11 cellular contexts compared by ENCODE assay signal in genomic region chr19:3605770-3606169, GRCh38. TPM values are rescaled to one million over a fixed set of nuclear protein-coding genes. Genes with fewer than 3 reads are reported as not detected.
DNase-seq lines count a peak whose midpoint lies in the region; ATAC-seq and TF ChIP-seq lines count a peak whose summit lies in the region.
"Had no signal": no experiment of that assay in that cellular context is flagged by ENCODE, and none has a peak within 500 bp of the region (broad histone marks: within the 10 kb centered on the region; RNA-seq: fewer than 3 reads in every experiment).

No MANE protein-coding gene starts in this region.

- H3K9me3 ChIP-seq in DOHH2 (ENCODE audit: control insufficient read depth, insufficient read depth, low read length) (no peaks in the 10 kb centered on the region), Peyer's patch (no peaks in the 10 kb centered on the region)

- TF ChIP-seq CTCF in DOHH2 (IDR thresholded peaks at IDR 0.05; ENCODE audit: low read depth, low read length, poor library complexity, severe bottlenecking) (no peak), Peyer's patch (IDR thresholded peaks at IDR 0.05) (no peak), foreskin fibroblast (IDR thresholded peaks at IDR 0.05; ENCODE audit: low read depth, low read length) (no peak)

- no peak for TF ChIP-seq POLR2A in Peyer's patch (IDR thresholded peaks at IDR 0.05)

- no peak for DNase-seq in Peyer's patch
- no peak for DNase-seq in foreskin fibroblast
- DNase-seq in HK-2 (ENCODE audit: unreplicated experiment) = no peak
- DNase-seq in SKM-1 treated with dmso at 0.1 percent for 144 hours (lab: John Stamatoyannopoulos, UW; ENCODE audit: unreplicated experiment) = no peak
- no peak for DNase-seq in NCI-H187 treated with DMSO at 0.1 percent for 48 hours (lab: John Stamatoyannopoulos, UW)
- DNase-seq: KG1; stimulated activated CD4-positive, alpha-beta T cell treated with anti-CD3 and anti-CD28 coated beads, Interleukin-4, amount 100 ng/mL, for 4 hours had no signal

- no peaks in the 10 kb centered on the region for H3K79me2 ChIP-seq in DOHH2 (ENCODE audit: control insufficient read depth, low read length)

- H3K4me2 ChIP-seq in DOHH2 (ENCODE audit: low read length) = peak overlapping the region; percentile 45; the same call in 1 of the 2 replicates

- ATAC-seq in GM21737 (IDR thresholded peaks at IDR 0.05; ENCODE audit: unreplicated experiment) = no peak

- H3K4me1 ChIP-seq in DOHH2 (ENCODE audit: control insufficient read depth, low read length) (peaks cover 43% of the 10 kb centered on the region), Peyer's patch (peaks cover 0 to 40% (median 23%) of the 10 kb centered on the region in 4 donors)

- H3K27me3 ChIP-seq in DOHH2 (ENCODE audit: control insufficient read depth, low read length) = peaks cover 24% of the 10 kb centered on the region
- no peaks in the 10 kb centered on the region for H3K27me3 ChIP-seq in Peyer's patch

- no peaks in the 10 kb centered on the region for H3F3A ChIP-seq in DOHH2 (ENCODE audit: control insufficient read depth, insufficient read depth)

- H4K20me1 ChIP-seq in DOHH2 (ENCODE audit: control insufficient read depth, insufficient read depth, low read depth, low read length) = no peaks in the 10 kb centered on the region

- H3K9me2 ChIP-seq in DOHH2 (replicated peaks; ENCODE audit: control insufficient read depth, low read length) = no peaks in the 10 kb centered on the region

- H3K4me3 ChIP-seq in DOHH2 (ENCODE audit: low read length) = no peak overlapping the region
- peak overlapping the region in 3 of 4 donors; percentile 46 to 57 (median 49) for H3K4me3 ChIP-seq in Peyer's patch
- peak overlapping the region; percentile 60 to 63 for H3K4me3 ChIP-seq in foreskin fibroblast (ENCODE audit: low read depth in 1 of 2, low read length in 2 of 2)
- H3K4me3 ChIP-seq in skin epidermis = peak overlapping the region; percentile 8 to 41 (median 34)

- peaks cover 7% of the 10 kb centered on the region; the same call in 1 of the 2 replicates for H3K36me3 ChIP-seq in DOHH2 (ENCODE audit: control insufficient read depth, low read length)
- no peaks in the 10 kb centered on the region for H3K36me3 ChIP-seq in Peyer's patch

- H3K27ac ChIP-seq in DOHH2 (ENCODE audit: low read depth, low read length) = no peak overlapping the region
- H3K27ac ChIP-seq in Peyer's patch = peak overlapping the region in 3 of 4 donors; percentile 68 to 74 (median 71)
- H3K27ac ChIP-seq in skin epidermis = peak overlapping the region in 2 of 21 experiments; percentile 65

RNA-seq across cellular contexts. Expression of gene TBXA2R, which starts 0.9 kb away (rescaled TPM):
- 1 to 10 TPM in 2 of 4 donors, under 1 TPM in 1, not detected in 1; 0.80 to 5.0 (median 1.6) TPM for total RNA-seq in Peyer's patch

RNA-seq across cellular contexts. Expression of gene GIPC3, which starts 20.5 kb away (rescaled TPM):
- 1 to 10 TPM in 2 of 4 donors, under 1 TPM in 2; 0.13 to 5.8 (median 0.70) TPM for total RNA-seq in Peyer's patch
- total RNA-seq: G401 had no signal

RNA-seq across cellular contexts. Expression of gene CACTIN, which starts 20.8 kb away (rescaled TPM):
- total RNA-seq in Peyer's patch = 10 to 100 TPM; 21.2 to 60.2 (median 33.3) TPM

RNA-seq across cellular contexts. Expression of gene HMG20B, which starts 33.0 kb away (rescaled TPM):
- 100 to 1,000 TPM in 2 of 4 donors, 10 to 100 TPM in 2; 70.4 to 236 (median 117) TPM for total RNA-seq in Peyer's patch

RNA-seq across cellular contexts. Expression of gene MFSD12, which starts 48.4 kb away (rescaled TPM):
- 100 to 1,000 TPM in 2 of 4 donors, 10 to 100 TPM in 2; 76.5 to 146 (median 104) TPM for total RNA-seq in Peyer's patch
